In genomic region chr11:73366265-73366610, GRCh38 we compare ENCODE assay signal across 14 cellular contexts. TPM values are rescaled to one million over a fixed set of nuclear protein-coding genes. Genes with fewer than 3 reads are reported as not detected.
DNase-seq lines count a peak whose midpoint lies in the region; ATAC-seq, FAIRE-seq and TF ChIP-seq lines count a peak whose summit lies in the region.
"Had no signal": no experiment of that assay in that cellular context is flagged by ENCODE, and none has a peak within 500 bp of the region (broad histone marks: within the 10 kb centered on the region; RNA-seq: fewer than 3 reads in every experiment).

No MANE protein-coding gene starts in this region.

- ATAC-seq in activated B cell treated with CpG ODN at 0.5 μM for 24 hours (ENCODE audit: low read depth) (peak; percentile 76), lower lobe of right lung (no peak), GM21423 (IDR thresholded peaks at IDR 0.05; ENCODE audit: unreplicated experiment) (no peak), WTC11 (no peak)

- TF ChIP-seq CTCF in activated B cell treated with CpG ODN at 0.5 μM for 24 hours (IDR thresholded peaks at IDR 0.05): no peak
- TF ChIP-seq CTCF in lower lobe of right lung (IDR thresholded peaks at IDR 0.05): no peak
- TF ChIP-seq CTCF in WTC11 (IDR thresholded peaks at IDR 0.05): no peak

- peak overlapping the region; percentile 69 for H3K27ac Mint-ChIP-seq in activated B cell treated with CpG ODN at 0.5 μM for 24 hours
- H3K27ac Mint-ChIP-seq in WTC11: no peak overlapping the region

- peak overlapping the region; percentile 37 for H3K27ac ChIP-seq in lower lobe of right lung

- peak; percentile 78 for FAIRE-seq in GM12892 (lab: Jason Lieb, UNC)
- FAIRE-seq: kidney had no signal

- POLR2A ChIA-PET in activated B cell treated with CpG ODN at 0.5 μM for 24 hours (lab: Charles Lee): interaction anchor here (0.7 to 1.3 kb wide), 3 partner anchors 23 to 644 kb away, joined by 4 to 7 read pairs (median 7); no protein-coding TSS in a partner anchor
- POLR2A ChIA-PET in WTC11 (lab: Charles Lee): no interaction called here

- H3K36me3 Mint-ChIP-seq in activated B cell treated with CpG ODN at 0.5 μM for 24 hours (ENCODE audit: low read depth) (no peaks in the 10 kb centered on the region), WTC11 (no peaks in the 10 kb centered on the region)

- intact Hi-C loops in activated B cell treated with CpG ODN at 0.5 μM for 24 hours (cut with micrococcal nuclease): loop anchor here (1.0 to 2.0 kb wide), 2 partner anchors 10 to 15 kb away; partner anchors contain the start of gene RELT
- intact Hi-C loops in lower lobe of right lung (cut with DNase I): no loop called here

- H3K4me3 Mint-ChIP-seq in activated B cell treated with CpG ODN at 0.5 μM for 24 hours: peak overlapping the region; percentile 12
- no peak overlapping the region for H3K4me3 Mint-ChIP-seq in WTC11

- H3K4me1 Mint-ChIP-seq in activated B cell treated with CpG ODN at 0.5 μM for 24 hours (peaks cover 49% of the 10 kb centered on the region), WTC11 (peaks cover 5% of the 10 kb centered on the region)

- H3K27me3 Mint-ChIP-seq in activated B cell treated with CpG ODN at 0.5 μM for 24 hours (no peaks in the 10 kb centered on the region), WTC11 (ENCODE audit: low read depth) (peaks cover 7% of the 10 kb centered on the region)

- TF ChIP-seq POLR2A in GM12892 (IDR thresholded peaks at IDR 0.05; ENCODE audit: low read depth, low read length): no peak

- no peaks in the 10 kb centered on the region for H3K9me3 Mint-ChIP-seq in activated B cell treated with CpG ODN at 0.5 μM for 24 hours
- H3K9me3 Mint-ChIP-seq in WTC11: no peaks in the 10 kb centered on the region

- peak; percentile 6 for DNase-seq in CD1c-positive myeloid dendritic cell (ENCODE audit: extremely low spot score)
- no peak for DNase-seq in GM12892 (ENCODE audit: insufficient read length)
- DNase-seq in activated B cell treated with CpG ODN at 0.5 μM for 24 hours: no peak
- DNase-seq in lower lobe of right lung: no peak
- no peak for DNase-seq in NCI-H2107 (lab: John Stamatoyannopoulos, UW)
- DNase-seq in amygdala (lab: John Stamatoyannopoulos, UW): no peak
- DNase-seq in WTC11 (ENCODE audit: low spot score): no peak
- DNase-seq: activated CD4-positive, alpha-beta T cell treated with anti-CD3 and anti-CD28 coated beads for 4 hours; foreskin fibroblast; IMR-90; kidney; NCI-H2029; stimulated activated CD4-positive, alpha-beta T cell treated with anti-CD3 and anti-CD28 coated beads, Interleukin-4, amount 100 ng/mL, for 4 hours had no signal

- peaks cover 14% of the 10 kb centered on the region for H3K4me1 ChIP-seq in lower lobe of right lung

- H3K27me3 ChIP-seq in lower lobe of right lung (ENCODE audit: low read depth): no peaks in the 10 kb centered on the region

- no peak overlapping the region for H3K4me3 ChIP-seq in lower lobe of right lung

- peaks cover 70% of the 10 kb centered on the region for H3K36me3 ChIP-seq in lower lobe of right lung

- CTCF ChIA-PET in activated B cell treated with CpG ODN at 0.5 μM for 24 hours (lab: Charles Lee): interaction anchor here (1.1 to 3.5 kb wide), 3 partner anchors 15 to 260 kb away, joined by 4 to 14 read pairs (median 6); no protein-coding TSS in a partner anchor
- CTCF ChIA-PET in WTC11 (lab: Charles Lee): interaction anchor here (1.0 to 2.7 kb wide), 3 partner anchors 15 to 27 kb away, joined by 3 to 12 read pairs (median 4); no protein-coding TSS in a partner anchor

- no peaks in the 10 kb centered on the region for H3K9me3 ChIP-seq in lower lobe of right lung

TF ChIP-seq in WTC11, 78 proteins besides CTCF, POLR2A, EP300 and RAD21:
- TF ChIP-seq, protein P1, sequence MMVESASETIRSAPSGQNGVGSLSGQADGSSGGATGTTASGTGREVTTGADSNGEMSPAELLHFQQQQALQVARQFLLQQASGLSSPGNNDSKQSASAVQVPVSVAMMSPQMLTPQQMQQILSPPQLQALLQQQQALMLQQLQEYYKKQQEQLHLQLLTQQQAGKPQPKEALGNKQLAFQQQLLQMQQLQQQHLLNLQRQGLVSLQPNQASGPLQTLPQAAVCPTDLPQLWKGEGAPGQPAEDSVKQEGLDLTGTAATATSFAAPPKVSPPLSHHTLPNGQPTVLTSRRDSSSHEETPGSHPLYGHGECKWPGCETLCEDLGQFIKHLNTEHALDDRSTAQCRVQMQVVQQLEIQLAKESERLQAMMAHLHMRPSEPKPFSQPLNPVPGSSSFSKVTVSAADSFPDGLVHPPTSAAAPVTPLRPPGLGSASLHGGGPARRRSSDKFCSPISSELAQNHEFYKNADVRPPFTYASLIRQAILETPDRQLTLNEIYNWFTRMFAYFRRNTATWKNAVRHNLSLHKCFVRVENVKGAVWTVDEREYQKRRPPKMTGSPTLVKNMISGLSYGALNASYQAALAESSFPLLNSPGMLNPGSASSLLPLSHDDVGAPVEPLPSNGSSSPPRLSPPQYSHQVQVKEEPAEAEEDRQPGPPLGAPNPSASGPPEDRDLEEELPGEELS (CRISPR knock-in tag; IDR thresholded peaks at IDR 0.05): no peak
- TF ChIP-seq ZBTB21 (CRISPR knock-in tag; IDR thresholded peaks at IDR 0.05; ENCODE audit: borderline replicate concordance) (no peak), IRF2 (CRISPR knock-in tag; IDR thresholded peaks at IDR 0.05; ENCODE audit: borderline replicate concordance, low read depth) (no peak), HMGA2 (CRISPR knock-in tag; IDR thresholded peaks at IDR 0.05) (no peak)
- TF ChIP-seq, protein P2, sequence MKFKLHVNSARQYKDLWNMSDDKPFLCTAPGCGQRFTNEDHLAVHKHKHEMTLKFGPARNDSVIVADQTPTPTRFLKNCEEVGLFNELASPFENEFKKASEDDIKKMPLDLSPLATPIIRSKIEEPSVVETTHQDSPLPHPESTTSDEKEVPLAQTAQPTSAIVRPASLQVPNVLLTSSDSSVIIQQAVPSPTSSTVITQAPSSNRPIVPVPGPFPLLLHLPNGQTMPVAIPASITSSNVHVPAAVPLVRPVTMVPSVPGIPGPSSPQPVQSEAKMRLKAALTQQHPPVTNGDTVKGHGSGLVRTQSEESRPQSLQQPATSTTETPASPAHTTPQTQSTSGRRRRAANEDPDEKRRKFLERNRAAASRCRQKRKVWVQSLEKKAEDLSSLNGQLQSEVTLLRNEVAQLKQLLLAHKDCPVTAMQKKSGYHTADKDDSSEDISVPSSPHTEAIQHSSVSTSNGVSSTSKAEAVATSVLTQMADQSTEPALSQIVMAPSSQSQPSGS (CRISPR knock-in tag; IDR thresholded peaks at IDR 0.05; ENCODE audit: borderline replicate concordance, low read depth): no peak
- TF ChIP-seq, protein P3, sequence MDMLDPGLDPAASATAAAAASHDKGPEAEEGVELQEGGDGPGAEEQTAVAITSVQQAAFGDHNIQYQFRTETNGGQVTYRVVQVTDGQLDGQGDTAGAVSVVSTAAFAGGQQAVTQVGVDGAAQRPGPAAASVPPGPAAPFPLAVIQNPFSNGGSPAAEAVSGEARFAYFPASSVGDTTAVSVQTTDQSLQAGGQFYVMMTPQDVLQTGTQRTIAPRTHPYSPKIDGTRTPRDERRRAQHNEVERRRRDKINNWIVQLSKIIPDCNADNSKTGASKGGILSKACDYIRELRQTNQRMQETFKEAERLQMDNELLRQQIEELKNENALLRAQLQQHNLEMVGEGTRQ (CRISPR knock-in tag; IDR thresholded peaks at IDR 0.05): no peak

RNA-seq across cellular contexts. Expression of gene RELT, which starts 10.0 kb away (rescaled TPM):
- polyA plus RNA-seq in GM12892 (2012; ENCODE audit: missing spikeins): 12.6 TPM
- 81.8 and 90.1 TPM in 2 replicates for total RNA-seq in activated B cell treated with CpG ODN at 0.5 μM for 24 hours
- total RNA-seq in lower lobe of right lung: 15.4 TPM
- 5.7 to 6.7 TPM (median 5.9 TPM) in 3 replicates for total RNA-seq in WTC11 (2021)

RNA-seq across cellular contexts. Expression of gene ARHGEF17, which starts 58.2 kb away (rescaled TPM):
- 8.9 TPM for polyA plus RNA-seq in GM12892 (2012; ENCODE audit: missing spikeins)
- total RNA-seq in activated B cell treated with CpG ODN at 0.5 μM for 24 hours (0.02 TPM in 1 of 2 replicates, not detected in the other), lower lobe of right lung (56.5 TPM), WTC11 (2021) (16.5 to 18.2 TPM (median 16.9 TPM) in 3 replicates)

Comparison
In these comparisons a context has a peak if more than half of its experiments do, and no peak if none do; other contexts are left out.
1. RNA of gene ARHGEF17, which starts 58.2 kb away (total RNA-seq): 56.5 TPM in lower lobe of right lung (single experiment) and 16.5 to 18.2 TPM in WTC11; 0.02 TPM in activated B cell treated with CpG ODN at 0.5 μM for 24 hours; every median in the first group is over 10 times any median in the second.